ENCODE assay signal across 9 cellular contexts in genomic region chr2:9548506-9548905, GRCh38. TPM values are rescaled to one million over a fixed set of nuclear protein-coding genes. Genes with fewer than 3 reads are reported as not detected.
DNase-seq lines count a peak whose midpoint lies in the region; ATAC-seq and TF ChIP-seq lines count a peak whose summit lies in the region.
"Had no signal": no experiment of that assay in that cellular context is flagged by ENCODE, and none has a peak within 500 bp of the region (broad histone marks: within the 10 kb centered on the region; RNA-seq: fewer than 3 reads in every experiment).

No MANE protein-coding gene starts in this region.

- ATAC-seq in GM21529 (IDR thresholded peaks at IDR 0.05; ENCODE audit: unreplicated experiment) (peak; percentile 57), right cardiac atrium (no peak)

- no peaks in the 10 kb centered on the region for H3K9me3 ChIP-seq in fibroblast of lung (ENCODE audit: control insufficient read depth, insufficient read depth, low read depth, low read length)
- no peaks in the 10 kb centered on the region for H3K9me3 ChIP-seq in esophagus muscularis mucosa
- H3K9me3 ChIP-seq in right cardiac atrium (ENCODE audit: control insufficient read depth, low read length), result no peaks in the 10 kb centered on the region
- H3K9me3 ChIP-seq: right lobe of liver had no signal

- no peaks in the 10 kb centered on the region for H4K20me1 ChIP-seq in fibroblast of lung (ENCODE audit: control insufficient read depth, extremely low read depth, insufficient read depth, low read length)

- H3K27ac ChIP-seq in fibroblast of lung (ENCODE audit: insufficient read depth, low read length) (no peak overlapping the region), esophagus muscularis mucosa (replicated peaks in 1 of 4) (no peak overlapping the region), right cardiac atrium (ENCODE audit: low read length) (no peak overlapping the region)
- H3K27ac ChIP-seq: right lobe of liver had no signal

- no peak overlapping the region for H2AFZ ChIP-seq in fibroblast of lung (ENCODE audit: low read length)

- TF ChIP-seq CTCF in GM10266 (IDR thresholded peaks at IDR 0.05; ENCODE audit: control insufficient read depth, insufficient read depth, low read depth, missing control alignments) (no peak), fibroblast of lung (conservative IDR thresholded peaks at IDR 0.05 in 1 of 2, IDR thresholded peaks at IDR 0.05 in 1 of 2; ENCODE audit: low read depth in 1 of 2, low read length in 2 of 2) (no peak), esophagus muscularis mucosa (IDR thresholded peaks at IDR 0.05) (no peak)

- peak overlapping the region; percentile 86 to 99 (median 93) for H3K27ac Mint-ChIP-seq in IgD-negative memory B cell

- peak; percentile 54 for DNase-seq in GM10266 (ENCODE audit: extremely low spot score)
- DNase-seq in fibroblast of lung (ENCODE audit: low read depth in 2 of 2), result peak; percentile 48 to 52
- no peak for DNase-seq in NCI-H748 treated with DMSO at 0.1 percent for 48 hours (lab: John Stamatoyannopoulos, UW)
- DNase-seq in esophagus muscularis mucosa (ENCODE audit: extremely low spot score), result no peak
- no peak for DNase-seq in right cardiac atrium
- no peak for DNase-seq in activated CD4-positive, CD25-positive, alpha-beta regulatory T cell (lab: John Stamatoyannopoulos, UW)
- DNase-seq: right lobe of liver had no signal

- peaks cover 71% of the 10 kb centered on the region for H3K79me2 ChIP-seq in fibroblast of lung (ENCODE audit: control insufficient read depth, insufficient read depth, low read length)

- H3K9me3 Mint-ChIP-seq in IgD-negative memory B cell, result no peaks in the 10 kb centered on the region

- WGBS in esophagus muscularis mucosa, result 87% methylated on average over 2 of the region's 2 CpGs
- 45% methylated on average over 2 of the region's 2 CpGs for whole genome bisulfite sequencing in right cardiac atrium

- no peak overlapping the region for H3K9ac ChIP-seq in fibroblast of lung (ENCODE audit: insufficient read depth, low read length)

- intact Hi-C loops in esophagus muscularis mucosa (cut with DNase I), result no loop called here
- intact Hi-C loops in right cardiac atrium (cut with DNase I), result no loop called here

- H3K27me3 ChIP-seq in fibroblast of lung (ENCODE audit: control insufficient read depth, insufficient read depth, low read length) (no peaks in the 10 kb centered on the region), esophagus muscularis mucosa (no peaks in the 10 kb centered on the region), right cardiac atrium (ENCODE audit: control insufficient read depth, insufficient read depth) (no peaks in the 10 kb centered on the region)
- H3K27me3 ChIP-seq: right lobe of liver had no signal

- H3K4me1 Mint-ChIP-seq in IgD-negative memory B cell, result peaks cover 53 to 63% (median 53%) of the 10 kb centered on the region in 3 donors

- H3K4me3 ChIP-seq in fibroblast of lung (replicated peaks in 1 of 4; ENCODE audit: control extremely low read depth in 1 of 4, insufficient read depth in 1 of 4, low read depth in 3 of 4, low read length in 4 of 4), result no peak overlapping the region
- H3K4me3 ChIP-seq in esophagus muscularis mucosa, result no peak overlapping the region
- no peak overlapping the region for H3K4me3 ChIP-seq in right cardiac atrium (ENCODE audit: low read length)
- H3K4me3 ChIP-seq: right lobe of liver had no signal

- H3K4me2 ChIP-seq in fibroblast of lung (ENCODE audit: extremely low read depth, insufficient read depth, low read length), result no peak overlapping the region

- no peaks in the 10 kb centered on the region for H3K27me3 Mint-ChIP-seq in IgD-negative memory B cell

- no peaks in the 10 kb centered on the region for H3K36me3 ChIP-seq in fibroblast of lung (ENCODE audit: control insufficient read depth, insufficient read depth, low read length)
- no peaks in the 10 kb centered on the region for H3K36me3 ChIP-seq in esophagus muscularis mucosa
- H3K36me3 ChIP-seq: right lobe of liver had no signal

- H3K4me1 ChIP-seq in fibroblast of lung (ENCODE audit: control insufficient read depth, extremely low read depth, insufficient read depth, low read length) (peaks cover 14% of the 10 kb centered on the region), esophagus muscularis mucosa (peaks cover 61 to 86% (median 80%) of the 10 kb centered on the region in 4 donors), right cardiac atrium (ENCODE audit: control insufficient read depth, insufficient read depth, low read length) (peaks cover 8% of the 10 kb centered on the region)

- H3K4me3 Mint-ChIP-seq in IgD-negative memory B cell, result peak overlapping the region; percentile 75 to 97 (median 91)

- no peak for TF ChIP-seq EP300 in esophagus muscularis mucosa (IDR thresholded peaks at IDR 0.05)

- H3K36me3 Mint-ChIP-seq in IgD-negative memory B cell, result peaks cover 2% of the 10 kb centered on the region

- TF ChIP-seq POLR2A in esophagus muscularis mucosa (IDR thresholded peaks at IDR 0.05; ENCODE audit: low read depth), result no peak

RNA-seq across cellular contexts. Expression of gene ADAM17, which starts 7.1 kb away (rescaled TPM):
- polyA plus RNA-seq in IgD-negative memory B cell (15.9 TPM), fibroblast of lung (11.4 and 12.3 TPM in 2 replicates), right cardiac atrium (7.1 TPM)
- total RNA-seq in fibroblast of lung (49.1 and 69.9 TPM in 2 replicates), esophagus muscularis mucosa (10 to 100 TPM; 12.9 to 17.7 (median 14.9) TPM), right cardiac atrium (10 to 100 TPM; 14.1 to 23.1 (median 15.8) TPM)
- polyA plus RNA-seq in fibroblast of lung (2012), result 13.9 and 14.5 TPM in 2 replicates
- 3.7 and 7.1 TPM in 2 replicates for polyA minus RNA-seq in fibroblast of lung (ENCODE audit: low replicate concordance)

Comparison
In these comparisons a context has a peak if more than half of its experiments do, and no peak if none do; other contexts are left out.
1. DNase-seq: peak in GM10266 (single experiment) and fibroblast of lung (2 of 2); none in NCI-H748 treated with DMSO at 0.1 percent for 48 hours (single experiment), esophagus muscularis mucosa (single experiment), right cardiac atrium (0 of 3) and activated CD4-positive, CD25-positive, alpha-beta regulatory T cell (0 of 4).